20 cellular contexts compared by ENCODE assay signal in genomic region chr20:63542696-63543095, GRCh38. TPM values are rescaled to one million over a fixed set of nuclear protein-coding genes. Genes with fewer than 3 reads are reported as not detected.
A peak's percentile ranks its signal among the peaks of the same experiment; 100 is the strongest.
DNase-seq lines count a peak whose midpoint lies in the region; ATAC-seq and TF ChIP-seq lines count a peak whose summit lies in the region.
"Had no signal": no experiment of that assay in that cellular context is flagged by ENCODE, and none has a peak within 500 bp of the region (broad histone marks: within the 10 kb centered on the region; RNA-seq: fewer than 3 reads in every experiment).

No MANE protein-coding gene starts in this region.

- H3K9me3 Mint-ChIP-seq in naive B cell, result no peaks in the 10 kb centered on the region
- H3K9me3 Mint-ChIP-seq: activated T-cell treated with anti-CD3 and anti-CD28 coated beads, Interleukin-2, amount 50 U/mL, for 4 hours; immature natural killer cell; natural killer cell treated with Interleukin-12 subunit alpha and Interleukin-12 subunit beta and Interleukin-15 and Interleukin-18, amount 100 ng/mL, for 72 hours had no signal

- ATAC-seq in naive B cell (ENCODE audit: low read depth in 2 of 2), result peak; percentile 8 to 39
- ATAC-seq in GM18511 (IDR thresholded peaks at IDR 0.05; ENCODE audit: unreplicated experiment), result no peak
- ATAC-seq in stimulated activated naive CD8-positive, alpha-beta T cell treated with anti-CD3 and anti-CD28 coated beads, Interleukin-15, Interleukin-2, amounts not matched to agents 100 U/mL and 50 U/mL, for 24 hours, result no peak
- ATAC-seq: activated T-cell treated with anti-CD3 and anti-CD28 coated beads, Interleukin-2, amount 50 U/mL, for 4 hours; natural killer cell treated with Interleukin-12 subunit alpha and Interleukin-12 subunit beta and Interleukin-15 and Interleukin-18, amount 100 ng/mL, for 72 hours; upper lobe of right lung had no signal

- H3K36me3 Mint-ChIP-seq in naive B cell, result no peaks in the 10 kb centered on the region
- H3K36me3 Mint-ChIP-seq: natural killer cell treated with Interleukin-12 subunit alpha and Interleukin-12 subunit beta and Interleukin-15 and Interleukin-18, amount 100 ng/mL, for 72 hours had no signal

- DNase-seq in GM13976 (ENCODE audit: low spot score) (peak; percentile 89), naive B cell (peak; percentile 53), mesenteric fat pad (ENCODE audit: low spot score) (no peak)
- no peak for DNase-seq in stimulated activated naive CD8-positive, alpha-beta T cell treated with anti-CD3 and anti-CD28 coated beads, Interleukin-15, Interleukin-2, amounts not matched to agents 100 U/mL and 50 U/mL, for 24 hours
- DNase-seq: activated CD4-positive, alpha-beta T cell treated with anti-CD3 and anti-CD28 coated beads, Interleukin-2, amount 50 U/mL, for 4 hours; activated T-cell treated with anti-CD3 and anti-CD28 coated beads, Interleukin-2, amount 50 U/mL, for 4 hours; BE2C; GF-D8; GOT3; immature natural killer cell; Kasumi-1; NCI-H1436; NCI-H2171 treated with DMSO at 0.1 percent for 48 hours; NCI-H748 treated with DMSO at 0.1 percent for 48 hours; stimulated activated naive CD4-positive, alpha-beta T cell treated with Interleukin-2 at 50 U/mL for 16 hours; upper lobe of right lung had no signal

- TF ChIP-seq EP300 in Ishikawa (IDR thresholded peaks at IDR 0.05; ENCODE audit: borderline replicate concordance), result no peak

- no peak for TF ChIP-seq RAD21 in Ishikawa (IDR thresholded peaks at IDR 0.05; ENCODE audit: low read depth)

- peak; percentile 4 for TF ChIP-seq CTCF in GM13976 (IDR thresholded peaks at IDR 0.05; ENCODE audit: borderline replicate concordance, control extremely low read depth, extremely low read depth, insufficient read depth, missing control alignments)

- peak overlapping the region in 6 of 8 donors; percentile 6 to 82 (median 42) for H3K4me3 Mint-ChIP-seq in naive B cell
- H3K4me3 Mint-ChIP-seq: activated T-cell treated with anti-CD3 and anti-CD28 coated beads, Interleukin-2, amount 50 U/mL, for 4 hours; immature natural killer cell; natural killer cell treated with Interleukin-12 subunit alpha and Interleukin-12 subunit beta and Interleukin-15 and Interleukin-18, amount 100 ng/mL, for 72 hours had no signal

- in situ Hi-C loops in GM13976 (cut with MboI; ENCODE audit: low sequenced_read_pairs, unreplicated experiment), result loop anchor here (25.0 kb wide), 1 partner anchor 320 kb away; the partner anchor contains the start of genes ABHD16B and TPD52L2

- peaks cover 25 to 47% (median 26%) of the 10 kb centered on the region in 3 donors for H3K4me1 Mint-ChIP-seq in naive B cell

- no peaks in the 10 kb centered on the region for H3K27me3 Mint-ChIP-seq in naive B cell

- H3K27ac Mint-ChIP-seq in naive B cell, result peak overlapping the region in 4 of 6 donors; percentile 74 to 89 (median 79)
- H3K27ac Mint-ChIP-seq: immature natural killer cell had no signal

TF ChIP-seq in Ishikawa, 13 proteins besides CTCF, POLR2A, EP300 and RAD21:
- TF ChIP-seq EGR1 (IDR thresholded peaks at IDR 0.05) (0 out of 2 replicates have a peak, but pooled peaks have one; percentile 20), FOXM1 (IDR thresholded peaks at IDR 0.05; ENCODE audit: borderline replicate concordance, low read depth) (no peak)

RNA-seq across cellular contexts. Expression of gene SRMS, which starts 4.9 kb away (rescaled TPM):
- polyA plus RNA-seq in naive B cell (ENCODE audit: low read depth in 6 of 6), result not detected
- not detected for total RNA-seq in mesenteric fat pad
- total RNA-seq: activated T-cell treated with anti-CD3 and anti-CD28 coated beads, Interleukin-2, amount 50 U/mL, for 4 hours; dermis microvascular lymphatic vessel endothelial cell; natural killer cell treated with Interleukin-12 subunit alpha and Interleukin-12 subunit beta and Interleukin-15 and Interleukin-18, amount 100 ng/mL, for 72 hours; upper lobe of right lung had no signal
- polyA plus RNA-seq: immature natural killer cell had no signal

RNA-seq across cellular contexts. Expression of gene PTK6, which starts 5.5 kb away (rescaled TPM):
- polyA plus RNA-seq in naive B cell (ENCODE audit: low read depth in 6 of 6), result 1 to 10 TPM in 1 of 6 donors, under 1 TPM in 5; 0.10 to 1.3 (median 0.51) TPM
- 0.10 TPM for total RNA-seq in mesenteric fat pad

RNA-seq across cellular contexts. Expression of gene FNDC11, which starts 11.3 kb away (rescaled TPM):
- polyA plus RNA-seq in naive B cell (ENCODE audit: low read depth in 6 of 6), result 1 to 10 TPM in 5 of 6 donors, under 1 TPM in 1; 0.08 to 5.2 (median 1.8) TPM
- 0.13 TPM for total RNA-seq in mesenteric fat pad
- polyA plus RNA-seq: immature natural killer cell had no signal

RNA-seq across cellular contexts. Expression of gene PPDPF, which starts 22.1 kb away (rescaled TPM):
- 100 to 1,000 TPM in 1 of 6 donors, 10 to 100 TPM in 5; 40.2 to 132 (median 67.5) TPM for polyA plus RNA-seq in naive B cell (ENCODE audit: low read depth in 6 of 6)
- total RNA-seq in mesenteric fat pad, result 173 TPM

RNA-seq across cellular contexts. Expression of gene HELZ2, which starts 31.3 kb away (rescaled TPM):
- 10 to 100 TPM in 3 of 6 donors, 1 to 10 TPM in 3; 2.5 to 11.6 (median 9.3) TPM for polyA plus RNA-seq in naive B cell (ENCODE audit: low read depth in 6 of 6)
- total RNA-seq in mesenteric fat pad, result 50.8 TPM

Comparison
In these comparisons a context has a peak if more than half of its experiments do, and no peak if none do; other contexts are left out.
1. DNase-seq: peak in GM13976 (single experiment) and naive B cell (single experiment); none in mesenteric fat pad (single experiment) and stimulated activated naive CD8-positive, alpha-beta T cell treated with anti-CD3 and anti-CD28 coated beads, Interleukin-15, Interleukin-2, amounts not matched to agents 100 U/mL and 50 U/mL, for 24 hours (single experiment).
2. ATAC-seq: peak in naive B cell (2 of 2); none in GM18511 (single experiment) and stimulated activated naive CD8-positive, alpha-beta T cell treated with anti-CD3 and anti-CD28 coated beads, Interleukin-15, Interleukin-2, amounts not matched to agents 100 U/mL and 50 U/mL, for 24 hours (single experiment).